ENCODE assay signal across 10 cellular contexts in genomic region chr17:77429735-77429984, GRCh38.
DNase-seq lines count a peak whose midpoint lies in the region; ATAC-seq and TF ChIP-seq lines count a peak whose summit lies in the region.
"Had no signal": no experiment of that assay in that cellular context is flagged by ENCODE, and none has a peak within 500 bp of the region (broad histone marks: within the 10 kb centered on the region; RNA-seq: fewer than 3 reads in every experiment).

No MANE protein-coding gene starts in this region.

- H3K27ac Mint-ChIP-seq in chondrocyte (ENCODE audit: unreplicated experiment) (peak overlapping the region; percentile 90), type B pancreatic cell (peak overlapping the region; percentile 75)

- H3K27me3 Mint-ChIP-seq in chondrocyte (ENCODE audit: low read depth) (no peaks in the 10 kb centered on the region), type B pancreatic cell (no peaks in the 10 kb centered on the region)

- no peaks in the 10 kb centered on the region for H3K9me3 Mint-ChIP-seq in chondrocyte (ENCODE audit: low read depth)
- H3K9me3 Mint-ChIP-seq in type B pancreatic cell: no peaks in the 10 kb centered on the region

- no peaks in the 10 kb centered on the region for H3K36me3 Mint-ChIP-seq in chondrocyte (ENCODE audit: low read depth)
- H3K36me3 Mint-ChIP-seq in type B pancreatic cell: no peaks in the 10 kb centered on the region

- peaks cover 84% of the 10 kb centered on the region for H3K4me1 Mint-ChIP-seq in chondrocyte (ENCODE audit: low read depth)
- peaks cover 51% of the 10 kb centered on the region for H3K4me1 Mint-ChIP-seq in type B pancreatic cell (ENCODE audit: unreplicated experiment)

- no peak for DNase-seq in cardiac muscle cell (ENCODE audit: low read depth in 1 of 2, low spot score in 1 of 2)
- no peak for DNase-seq in left ventricle myocardium superior
- DNase-seq in chondrocyte (ENCODE audit: low spot score): no peak
- DNase-seq in type B pancreatic cell (ENCODE audit: extremely low spot score, unreplicated experiment): no peak
- DNase-seq in NCI-H1048 (lab: John Stamatoyannopoulos, UW): no peak
- no peak for DNase-seq in amniotic stem cell (lab: John Stamatoyannopoulos, UW)
- DNase-seq in CD1c-positive myeloid dendritic cell (ENCODE audit: extremely low spot score): no peak

- H3K36me3 ChIP-seq in cardiac muscle cell (no peaks in the 10 kb centered on the region), muscle layer of duodenum (ENCODE audit: control insufficient read depth in 1 of 2, insufficient read depth in 2 of 2, low read length in 2 of 2) (no peaks in the 10 kb centered on the region)
- H3K36me3 ChIP-seq: BE2C had no signal

- H3K4me3 Mint-ChIP-seq in chondrocyte (ENCODE audit: unreplicated experiment) (no peak overlapping the region), type B pancreatic cell (no peak overlapping the region)

- no peaks in the 10 kb centered on the region for H3K27me3 ChIP-seq in cardiac muscle cell
- no peaks in the 10 kb centered on the region for H3K27me3 ChIP-seq in muscle layer of duodenum (ENCODE audit: low read depth, low read length)
- H3K27me3 ChIP-seq: BE2C had no signal

- H3K4me1 ChIP-seq in cardiac muscle cell (ENCODE audit: low read depth): peaks cover 51% of the 10 kb centered on the region
- H3K4me1 ChIP-seq in muscle layer of duodenum (ENCODE audit: control insufficient read depth in 1 of 2, insufficient read depth in 2 of 2, low read length in 2 of 2): peaks cover 50 to 89% of the 10 kb centered on the region in 2 donors

- no peaks in the 10 kb centered on the region for H3K9me3 ChIP-seq in cardiac muscle cell (ENCODE audit: low read depth)
- H3K9me3 ChIP-seq in muscle layer of duodenum (ENCODE audit: control insufficient read depth in 1 of 2, low read length in 2 of 2): no peaks in the 10 kb centered on the region
- H3K9me3 ChIP-seq: BE2C had no signal

- intact Hi-C loops in left ventricle myocardium superior (cut with micrococcal nuclease): loop anchor here (10.0 kb wide), 1 partner anchor 105 kb away; no protein-coding TSS in a partner anchor

- TF ChIP-seq CTCF in cardiac muscle cell (IDR thresholded peaks at IDR 0.05; ENCODE audit: low read depth, low read length): no peak
- TF ChIP-seq CTCF in chondrocyte (IDR thresholded peaks at IDR 0.05): no peak
- TF ChIP-seq CTCF in type B pancreatic cell (conservative IDR thresholded peaks at IDR 0.05): no peak

- ATAC-seq in left ventricle myocardium superior: no peak

- H3K27ac ChIP-seq in cardiac muscle cell: peak overlapping the region; percentile 54
- peak overlapping the region; percentile 67 for H3K27ac ChIP-seq in muscle layer of duodenum (ENCODE audit: low read length)
- H3K27ac ChIP-seq: PC-9 had no signal

- H3K4me3 ChIP-seq in cardiac muscle cell (no peak overlapping the region), muscle layer of duodenum (ENCODE audit: low read depth in 1 of 2, low read length in 2 of 2) (no peak overlapping the region)
- H3K4me3 ChIP-seq: PC-9 had no signal
